ENCODE assay signal across 22 cellular contexts in genomic region chr21:32249551-32250280, GRCh38. TPM values are rescaled to one million over a fixed set of nuclear protein-coding genes. Genes with fewer than 3 reads are reported as not detected.
A peak's percentile ranks its signal among the peaks of the same experiment; 100 is the strongest.
DNase-seq lines count a peak whose midpoint lies in the region; ATAC-seq, FAIRE-seq and TF ChIP-seq lines count a peak whose summit lies in the region.
"Had no signal": no experiment of that assay in that cellular context is flagged by ENCODE, and none has a peak within 500 bp of the region (broad histone marks: within the 10 kb centered on the region; RNA-seq: fewer than 3 reads in every experiment).

No MANE protein-coding gene starts in this region.

- intact Hi-C loops in activated CD4-positive, alpha-beta memory T cell treated with anti-CD3 and anti-CD28 coated beads for 36 hours (cut with micrococcal nuclease) = no loop called here

- no peak overlapping the region for H3K18ac ChIP-seq in H1 (ENCODE audit: extremely low read depth, low read length)

- ATAC-seq in GM21723 (IDR thresholded peaks at IDR 0.05; ENCODE audit: unreplicated experiment) = no peak

- H3K9me3 Mint-ChIP-seq in nephron progenitor cell = peaks cover 9% of the 10 kb centered on the region
- peaks cover 16% of the 10 kb centered on the region for H3K9me3 Mint-ChIP-seq in activated CD4-positive, alpha-beta memory T cell treated with anti-CD3 and anti-CD28 coated beads for 36 hours
- H3K9me3 Mint-ChIP-seq: HFFc6 had no signal

- peaks cover 19% of the 10 kb centered on the region for H3K27me3 Mint-ChIP-seq in nephron progenitor cell (ENCODE audit: low read depth, poor library complexity)
- H3K27me3 Mint-ChIP-seq in activated CD4-positive, alpha-beta memory T cell treated with anti-CD3 and anti-CD28 coated beads for 36 hours = peaks cover 42% of the 10 kb centered on the region

- no peak overlapping the region for H2AK5ac ChIP-seq in H1 (ENCODE audit: low read depth, low read length)

- H3K36me3 Mint-ChIP-seq in nephron progenitor cell (ENCODE audit: low read depth) = peaks cover 5% of the 10 kb centered on the region
- H3K36me3 Mint-ChIP-seq in activated CD4-positive, alpha-beta memory T cell treated with anti-CD3 and anti-CD28 coated beads for 36 hours = peaks cover 4% of the 10 kb centered on the region

- H3K4ac ChIP-seq in H1 (replicated peaks; ENCODE audit: insufficient read length, low read depth, low read length) = no peak overlapping the region

- H3K4me1 Mint-ChIP-seq in nephron progenitor cell = peaks cover 33% of the 10 kb centered on the region
- H3K4me1 Mint-ChIP-seq in activated CD4-positive, alpha-beta memory T cell treated with anti-CD3 and anti-CD28 coated beads for 36 hours (ENCODE audit: low read depth) = no peaks in the 10 kb centered on the region

- H3K23ac ChIP-seq in H1 (ENCODE audit: insufficient read length) = no peak overlapping the region

- no peaks in the 10 kb centered on the region for H3K36me3 ChIP-seq in H1 (ENCODE audit: control insufficient read depth in 2 of 4, insufficient read depth in 4 of 4, low read length in 3 of 4)

- FAIRE-seq in H1 (lab: Jason Lieb, UNC) = no peak
- FAIRE-seq: D721Med had no signal

- H2BK120ac ChIP-seq in H1 (replicated peaks; ENCODE audit: low read depth, low read length) = no peak overlapping the region

- H4K20me1 ChIP-seq in H1 (replicated peaks in 1 of 2; ENCODE audit: control insufficient read depth in 1 of 2, insufficient read depth in 2 of 2, low read length in 2 of 2) = no peaks in the 10 kb centered on the region

- no peaks in the 10 kb centered on the region for H3K79me2 ChIP-seq in H1 (ENCODE audit: control insufficient read depth in 1 of 2, insufficient read depth in 2 of 2, low read length in 2 of 2)

- no peak for TF ChIP-seq POLR2A in H1 (IDR thresholded peaks at IDR 0.05; ENCODE audit: control extremely low read depth in 1 of 2, low read depth in 2 of 2, low read length in 2 of 2)

- H2AFZ ChIP-seq in H1 (ENCODE audit: low read length) = no peak overlapping the region

- H2BK15ac ChIP-seq in H1 (ENCODE audit: low read length) = no peak overlapping the region

- H4K91ac ChIP-seq in H1 (replicated peaks; ENCODE audit: insufficient read length, low read length) = no peak overlapping the region

- DNase-seq in NCI-H146 (lab: John Stamatoyannopoulos, UW) (peak; percentile 74), NCI-H146 treated with DMSO at 0.1 percent for 48 hours (lab: John Stamatoyannopoulos, UW; ENCODE audit: unreplicated experiment) (no peak), NCI-H774 (lab: John Stamatoyannopoulos, UW) (peak; percentile 51), H1 (ENCODE audit: low read depth in 1 of 2, low spot score in 2 of 2) (no peak), nephron progenitor cell (no peak), NCI-H1105 treated with DMSO at 0.1 percent for 48 hours (lab: John Stamatoyannopoulos, UW) (no peak)
- no peak for DNase-seq in activated CD4-positive, alpha-beta memory T cell treated with anti-CD3 and anti-CD28 coated beads for 36 hours
- DNase-seq: 8988T, DMS79, H7, HFFc6, KG1, NCI-H1694, NCI-H2107, NCI-H524, Right ventricle myocardium superior had no signal

- H3K4me1 ChIP-seq in H1 (replicated peaks in 1 of 4; ENCODE audit: control insufficient read depth in 3 of 4, insufficient read depth in 4 of 4, low read length in 3 of 4) = no peaks in the 10 kb centered on the region

- H3K9ac ChIP-seq in H1 (replicated peaks in 1 of 4; ENCODE audit: extremely low read depth in 1 of 4, low read depth in 3 of 4, low read length in 3 of 4) = no peak overlapping the region

- H4K5ac ChIP-seq in H1 (ENCODE audit: insufficient read length, low read depth, low read length) = no peak overlapping the region

- no peaks in the 10 kb centered on the region for H3K27me3 ChIP-seq in H1 (replicated peaks in 1 of 4; ENCODE audit: control insufficient read depth in 3 of 4, extremely low read depth in 1 of 4, insufficient read depth in 3 of 4, low read length in 3 of 4)

- H3K4me2 ChIP-seq in H1 (ENCODE audit: insufficient read depth in 1 of 2, low read depth in 2 of 2, low read length in 2 of 2) = no peak overlapping the region

- no peak overlapping the region for H2BK20ac ChIP-seq in H1 (ENCODE audit: low read length)

- H3K14ac ChIP-seq in H1 (ENCODE audit: insufficient read length) = no peak overlapping the region

- H3K4me3 ChIP-seq in H1 (ENCODE audit: extremely low read depth in 1 of 4, insufficient read depth in 2 of 4, low read depth in 3 of 4, low read length in 4 of 4) = no peak overlapping the region

- no peak overlapping the region for H3K56ac ChIP-seq in H1 (replicated peaks; ENCODE audit: insufficient read length, low read depth, low read length)

- no peak for TF ChIP-seq CTCF in H1 (IDR thresholded peaks at IDR 0.05; ENCODE audit: control extremely low read depth in 1 of 3, insufficient read depth in 1 of 3, low read depth in 1 of 3, low read length in 3 of 3)
- no peak for TF ChIP-seq CTCF in nephron progenitor cell (IDR thresholded peaks at IDR 0.05)

- 90% methylated on average over 14 of the region's 14 CpGs; no CpG with 5 or more reads in 1 of the 2 experiments for WGBS in H1 (ENCODE audit: extremely low coverage in 1 of 2, insufficient coverage in 1 of 2, insufficient read length in 1 of 2, insufficient replicate concordance in 2 of 2, low coverage in 1 of 2, low lambda C conversion rate in 2 of 2, missing lambda C conversion rate in 1 of 2), 2 experiments

- no peak overlapping the region for H4K8ac ChIP-seq in H1 (ENCODE audit: extremely low read depth, insufficient read depth, low read length)

- POLR2A ChIA-PET in H1 (lab: Charles Lee; ENCODE audit: partially characterized antibody) = interaction anchor here (0.6 kb wide), 1 partner anchor 401 kb away, joined by 3 read pairs; no protein-coding TSS in a partner anchor
- POLR2A ChIA-PET in activated CD4-positive, alpha-beta memory T cell treated with anti-CD3 and anti-CD28 coated beads for 36 hours (lab: Charles Lee) = no interaction called here

- TF ChIP-seq RAD21 in H1 (IDR thresholded peaks at IDR 0.05 in 1 of 2, conservative IDR thresholded peaks at IDR 0.05 in 1 of 2; ENCODE audit: low read depth in 2 of 2, low read length in 2 of 2) = no peak

- H3K27ac Mint-ChIP-seq in nephron progenitor cell = peak overlapping the region; percentile 96
- H3K27ac Mint-ChIP-seq in activated CD4-positive, alpha-beta memory T cell treated with anti-CD3 and anti-CD28 coated beads for 36 hours = no peak overlapping the region
- H3K27ac Mint-ChIP-seq: HFFc6 had no signal

- no peak for TF ChIP-seq EP300 in H1 (IDR thresholded peaks at IDR 0.05; ENCODE audit: borderline replicate concordance in 1 of 2, low read depth in 2 of 2, low read length in 2 of 2)

- no peaks in the 10 kb centered on the region; the same call in 1 of the 2 replicates for H3K79me1 ChIP-seq in H1 (ENCODE audit: low read depth, low read length)

- no peak overlapping the region for H2BK5ac ChIP-seq in H1 (ENCODE audit: low read depth, low read length)

- CTCF ChIA-PET in H1 (lab: Charles Lee; ENCODE audit: partially characterized antibody) = interaction anchor here (0.6 to 1.8 kb wide), 4 partner anchors 9 to 469 kb away, joined by 3 to 4 read pairs (median 3); no protein-coding TSS in a partner anchor
- CTCF ChIA-PET in activated CD4-positive, alpha-beta memory T cell treated with anti-CD3 and anti-CD28 coated beads for 36 hours (lab: Charles Lee) = interaction anchor here (1.0 kb wide), 1 partner anchor 9 kb away, joined by 3 read pairs; no protein-coding TSS in a partner anchor

- H3K23me2 ChIP-seq in H1 (ENCODE audit: low read depth, low read length) = peaks cover 1% of the 10 kb centered on the region; the same call in 1 of the 2 replicates

- no peak overlapping the region for H2BK12ac ChIP-seq in H1 (ENCODE audit: low read depth, low read length)

- H3K4me3 Mint-ChIP-seq in nephron progenitor cell = no peak overlapping the region
- H3K4me3 Mint-ChIP-seq in activated CD4-positive, alpha-beta memory T cell treated with anti-CD3 and anti-CD28 coated beads for 36 hours = no peak overlapping the region
- H3K4me3 Mint-ChIP-seq: HFFc6 had no signal

- no peaks in the 10 kb centered on the region for H3K9me3 ChIP-seq in H1 (ENCODE audit: insufficient read depth in 2 of 2, low read depth in 1 of 2, low read length in 1 of 2)

- no peak overlapping the region for H3K27ac ChIP-seq in H1 (ENCODE audit: low read depth, low read length)
- H3K27ac ChIP-seq: C4-2B, HL-60 had no signal

TF ChIP-seq in H1, 55 proteins besides CTCF, POLR2A, EP300 and RAD21 (continues in another document):
- TF ChIP-seq KDM1A (IDR thresholded peaks at IDR 0.05; ENCODE audit: borderline replicate concordance, low read length) (peak; percentile 71; the same call in 1 of the 2 replicates), USF2 (IDR thresholded peaks at IDR 0.05; ENCODE audit: low read length) (no peak)

RNA-seq across cellular contexts. Expression of gene MIS18A, which starts 29.1 kb away (rescaled TPM):
- 53.0 and 59.6 TPM in 2 replicates for total RNA-seq in H1 (2021; fragmentation: NEBNext Ultra II Directional; extraction: Animal tissue kit (Norgen Biotek cat#: 25700))
- 28.6 and 28.9 TPM in 2 replicates for polyA plus RNA-seq in H1 (2011; rRNA removed)
- 52.1 TPM for polyA plus RNA-seq in H1 (2011; cell fraction: cytosol; rRNA removed)
- polyA plus RNA-seq in H1 (2011; cell fraction: nucleus; rRNA removed) = 13.5 TPM
- polyA plus RNA-seq in H1 (2012, experiment 1 of 2) = 31.0 to 40.4 TPM (median 34.6 TPM) in 4 replicates
- 11.6 TPM for polyA plus RNA-seq in H1 (2012, experiment 2 of 2)
- 66.9 TPM for polyA plus RNA-seq in H1 (2013, experiment 1 of 2)
- 66.8 TPM for polyA plus RNA-seq in H1 (2013, experiment 2 of 2)
- 4.9 and 7.3 TPM in 2 replicates for polyA minus RNA-seq in H1 (2011; rRNA and poly(A)+ RNA removed)
- 8.8 TPM for polyA minus RNA-seq in H1 (2011; cell fraction: cytosol; rRNA and poly(A)+ RNA removed)
- polyA minus RNA-seq in H1 (2011; cell fraction: nucleus; rRNA and poly(A)+ RNA removed) = 7.1 TPM
- total RNA-seq in activated CD4-positive, alpha-beta memory T cell treated with anti-CD3 and anti-CD28 coated beads for 36 hours = 10 to 100 TPM; 34.2 to 36.1 TPM

RNA-seq across cellular contexts. Expression of gene MRAP, which starts 48.9 kb away (rescaled TPM):
- total RNA-seq in H1 (2021; fragmentation: NEBNext Ultra II Directional; extraction: Animal tissue kit (Norgen Biotek cat#: 25700)) = not detected in 2 replicates
- not detected in 2 replicates for polyA plus RNA-seq in H1 (2011; rRNA removed)
- not detected for polyA plus RNA-seq in H1 (2011; cell fraction: cytosol; rRNA removed)
- not detected for polyA plus RNA-seq in H1 (2011; cell fraction: nucleus; rRNA removed)
- polyA plus RNA-seq in H1 (2012, experiment 1 of 2) = not detected in 4 replicates
- polyA plus RNA-seq in H1 (2012, experiment 2 of 2) = not detected
- not detected for polyA plus RNA-seq in H1 (2013, experiment 1 of 2)
- polyA plus RNA-seq in H1 (2013, experiment 2 of 2) = not detected
- not detected in 2 replicates for polyA minus RNA-seq in H1 (2011; rRNA and poly(A)+ RNA removed)
- polyA minus RNA-seq in H1 (2011; cell fraction: cytosol; rRNA and poly(A)+ RNA removed) = not detected
- polyA minus RNA-seq in H1 (2011; cell fraction: nucleus; rRNA and poly(A)+ RNA removed) = not detected
- total RNA-seq in activated CD4-positive, alpha-beta memory T cell treated with anti-CD3 and anti-CD28 coated beads for 36 hours = not detected
- total RNA-seq: H7, HFFc6, HT-29, RPMI7951 had no signal

Comparison
In these comparisons a context has a peak if more than half of its experiments do, and no peak if none do; other contexts are left out.
1. DNase-seq: peak in NCI-H146 (single experiment) and NCI-H774 (single experiment); none in NCI-H146 treated with DMSO at 0.1 percent for 48 hours (single experiment), H1 (0 of 2), nephron progenitor cell (single experiment), NCI-H1105 treated with DMSO at 0.1 percent for 48 hours (single experiment) and activated CD4-positive, alpha-beta memory T cell treated with anti-CD3 and anti-CD28 coated beads for 36 hours (single experiment).